In the genomic region with DNA sequence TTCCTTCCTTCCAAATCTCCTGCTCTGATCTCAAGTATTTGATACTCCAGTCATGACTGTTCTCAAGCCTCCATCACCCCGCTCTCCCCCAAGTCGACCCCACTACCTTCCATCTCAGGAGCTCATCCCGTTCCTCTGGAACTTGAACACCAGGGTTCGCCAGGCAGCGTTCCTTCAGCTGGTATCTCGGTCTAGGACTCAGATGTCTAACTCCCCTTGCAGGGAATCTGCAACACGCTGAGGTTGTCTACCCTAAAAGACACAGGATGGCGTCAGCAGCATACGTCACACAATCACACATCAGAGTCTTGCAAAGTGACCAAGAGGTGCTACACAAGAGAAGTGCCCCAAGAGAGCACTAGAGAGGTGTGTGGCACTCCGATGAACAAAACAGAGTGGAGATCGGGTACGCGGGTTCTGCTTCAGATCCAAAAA, we compare ENCODE assay signal across 8 cellular contexts. TPM values are rescaled to one million over a fixed set of nuclear protein-coding genes. Genes with fewer than 3 reads are reported as not detected.
DNase-seq lines count a peak whose midpoint lies in the region; ATAC-seq and TF ChIP-seq lines count a peak whose summit lies in the region.

No MANE protein-coding gene starts in this region.

- H3K4me3 ChIP-seq in H7 (ENCODE audit: insufficient read depth, low read depth, low read length) (peak overlapping the region; percentile 74), Loucy (ENCODE audit: low read length, poor library complexity, severe bottlenecking) (peak overlapping the region; percentile 85)

- H3K9me2 ChIP-seq in Loucy (replicated peaks; ENCODE audit: low read depth, low read length): no peaks in the 10 kb centered on the region

- peak overlapping the region; percentile 92 for H3K9ac ChIP-seq in Loucy (ENCODE audit: low read depth, low read length, poor library complexity, severe bottlenecking)

- H3K36me3 ChIP-seq in H7 (replicated peaks; ENCODE audit: control insufficient read depth, insufficient read depth, low read length) (no peaks in the 10 kb centered on the region; the same call in 1 of the 2 replicates), Loucy (ENCODE audit: insufficient read depth, low read length) (peaks cover 19% of the 10 kb centered on the region)

- no peaks in the 10 kb centered on the region for H3F3A ChIP-seq in Loucy (ENCODE audit: low read depth)

- DNase-seq in GM04503 (ENCODE audit: low read depth): peak; percentile 26
- DNase-seq in H7: peak; percentile 35
- peak in 41 of 58 donors; percentile 13 to 80 (median 48) for DNase-seq in anterior cingulate cortex (lab: John Stamatoyannopoulos, UW)
- DNase-seq in hypothalamus (lab: John Stamatoyannopoulos, UW): peak in 31 of 51 donors; percentile 15 to 80 (median 42)
- peak; percentile 71 for DNase-seq in sciatic nerve (ENCODE audit: low spot score)
- DNase-seq in UCSD-AML1 (lab: John Stamatoyannopoulos, UW; ENCODE audit: unreplicated experiment): no peak

- H4K20me1 ChIP-seq in Loucy (ENCODE audit: insufficient read depth, low read length, poor library complexity, severe bottlenecking): peaks cover 48% of the 10 kb centered on the region

- ATAC-seq in SK-N-SH treated with all-trans-retinoic acid at 6 μM for 48 hours (peak; percentile 67), sciatic nerve (peak; percentile 52)

- peak overlapping the region; percentile 74 for H2AFZ ChIP-seq in Loucy (ENCODE audit: low read length)

- H3K4me2 ChIP-seq in Loucy (ENCODE audit: low read depth, low read length, poor library complexity, severe bottlenecking): peak overlapping the region; percentile 93

- no peak for TF ChIP-seq CTCF in Loucy (conservative IDR thresholded peaks at IDR 0.05; ENCODE audit: low read length)

- H3K27me3 ChIP-seq in H7 (ENCODE audit: control insufficient read depth, insufficient read depth, low read length) (peaks cover under 1% of the 10 kb centered on the region), Loucy (ENCODE audit: insufficient read depth, low read length, poor library complexity, severe bottlenecking) (no peaks in the 10 kb centered on the region)

- peaks cover 55% of the 10 kb centered on the region for H3K79me2 ChIP-seq in Loucy (ENCODE audit: insufficient read depth, low read length)

- H3K9me3 ChIP-seq in Loucy (ENCODE audit: insufficient read depth, low read depth, low read length): no peaks in the 10 kb centered on the region

- intact Hi-C loops in sciatic nerve (cut with DNase I): no loop called here

- peaks cover 45% of the 10 kb centered on the region for H3K4me1 ChIP-seq in Loucy (ENCODE audit: insufficient read depth, low read length, poor library complexity, severe bottlenecking)

TF ChIP-seq in SK-N-SH treated with all-trans-retinoic acid at 6 μM for 48 hours, 23 proteins besides CTCF, POLR2A, EP300 and RAD21:
- TF ChIP-seq ZNF565 (CRISPR knock-in tag; conservative IDR thresholded peaks at IDR 0.05; ENCODE audit: low read depth) (no peak), PATZ1 (CRISPR knock-in tag; IDR thresholded peaks at IDR 0.05; ENCODE audit: borderline replicate concordance) (no peak), ISL1 (CRISPR knock-in tag; IDR thresholded peaks at IDR 0.05) (no peak), ZNF70 (CRISPR knock-in tag; IDR thresholded peaks at IDR 0.05) (no peak), OSR1 (CRISPR knock-in tag; IDR thresholded peaks at IDR 0.05) (no peak), ZFP30 (CRISPR knock-in tag; IDR thresholded peaks at IDR 0.05) (no peak), ZFP3 (CRISPR knock-in tag; IDR thresholded peaks at IDR 0.05) (no peak), CSRNP3 (CRISPR knock-in tag; IDR thresholded peaks at IDR 0.05) (no peak), SNAI2 (CRISPR knock-in tag; IDR thresholded peaks at IDR 0.05) (no peak), PPARA (CRISPR knock-in tag; IDR thresholded peaks at IDR 0.05; ENCODE audit: borderline replicate concordance) (no peak), ZNF8 (CRISPR knock-in tag; IDR thresholded peaks at IDR 0.05) (no peak), RARB (CRISPR knock-in tag; IDR thresholded peaks at IDR 0.05) (no peak), BACH2 (CRISPR knock-in tag; IDR thresholded peaks at IDR 0.05; ENCODE audit: borderline replicate concordance) (no peak), GLIS3 (CRISPR knock-in tag; IDR thresholded peaks at IDR 0.05) (no peak), TCF4 (CRISPR knock-in tag; IDR thresholded peaks at IDR 0.05; ENCODE audit: borderline replicate concordance) (no peak), ZC3H10 (CRISPR knock-in tag; IDR thresholded peaks at IDR 0.05) (no peak), ARNTL (CRISPR knock-in tag; IDR thresholded peaks at IDR 0.05; ENCODE audit: borderline replicate concordance, low read depth) (no peak), CSDC2 (CRISPR knock-in tag; IDR thresholded peaks at IDR 0.05) (no peak), TOX (CRISPR knock-in tag; IDR thresholded peaks at IDR 0.05; ENCODE audit: borderline replicate concordance) (no peak)
- TF ChIP-seq, protein P1, sequence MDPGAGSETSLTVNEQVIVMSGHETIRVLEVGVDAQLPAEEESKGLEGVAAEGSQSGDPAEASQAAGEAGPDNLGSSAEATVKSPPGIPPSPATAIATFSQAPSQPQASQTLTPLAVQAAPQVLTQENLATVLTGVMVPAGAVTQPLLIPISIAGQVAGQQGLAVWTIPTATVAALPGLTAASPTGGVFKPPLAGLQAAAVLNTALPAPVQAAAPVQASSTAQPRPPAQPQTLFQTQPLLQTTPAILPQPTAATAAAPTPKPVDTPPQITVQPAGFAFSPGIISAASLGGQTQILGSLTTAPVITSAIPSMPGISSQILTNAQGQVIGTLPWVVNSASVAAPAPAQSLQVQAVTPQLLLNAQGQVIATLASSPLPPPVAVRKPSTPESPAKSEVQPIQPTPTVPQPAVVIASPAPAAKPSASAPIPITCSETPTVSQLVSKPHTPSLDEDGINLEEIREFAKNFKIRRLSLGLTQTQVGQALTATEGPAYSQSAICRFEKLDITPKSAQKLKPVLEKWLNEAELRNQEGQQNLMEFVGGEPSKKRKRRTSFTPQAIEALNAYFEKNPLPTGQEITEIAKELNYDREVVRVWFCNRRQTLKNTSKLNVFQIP (CRISPR knock-in tag; IDR thresholded peaks at IDR 0.05; ENCODE audit: borderline replicate concordance, low read depth): no peak

RNA-seq across cellular contexts. Expression of gene ZNF184, which starts 0.7 kb away (rescaled TPM):
- 5.8 and 7.9 TPM in 2 replicates for total RNA-seq in H7 (2014; rRNA removed; shearing (Covaris generic))
- total RNA-seq in sciatic nerve: 10.6 TPM
